ENCODE assay signal across 10 cellular contexts in genomic region chr1:175725684-175726083, GRCh38. TPM values are rescaled to one million over a fixed set of nuclear protein-coding genes. Genes with fewer than 3 reads are reported as not detected.
DNase-seq lines count a peak whose midpoint lies in the region; ATAC-seq and TF ChIP-seq lines count a peak whose summit lies in the region.
"Had no signal": no experiment of that assay in that cellular context is flagged by ENCODE, and none has a peak within 500 bp of the region (broad histone marks: within the 10 kb centered on the region; RNA-seq: fewer than 3 reads in every experiment).

No MANE protein-coding gene starts in this region.

- TF ChIP-seq CTCF in GM20000 (IDR thresholded peaks at IDR 0.05; ENCODE audit: extremely low read depth, missing control alignments) (no peak), NB4 (IDR thresholded peaks at IDR 0.05; ENCODE audit: low read depth, low read length) (no peak), choroid plexus epithelial cell (conservative IDR thresholded peaks at IDR 0.05; ENCODE audit: low read depth, low read length) (no peak), osteoblast (IDR thresholded peaks at IDR 0.05; ENCODE audit: extremely low read depth, low read depth, low read length) (no peak)

- H4K20me1 ChIP-seq in osteoblast (ENCODE audit: insufficient read depth, low read length): no peaks in the 10 kb centered on the region

- TF ChIP-seq POLR2A in NB4 (IDR thresholded peaks at IDR 0.05; ENCODE audit: extremely low read depth, insufficient read length): no peak

- H3K4me3 ChIP-seq in NB4 (ENCODE audit: low read depth, low read length): no peak overlapping the region
- H3K4me3 ChIP-seq in choroid plexus epithelial cell (ENCODE audit: low read depth, low read length): no peak overlapping the region
- H3K4me3 ChIP-seq in osteoblast (ENCODE audit: insufficient read depth, low read length): no peak overlapping the region
- H3K4me3 ChIP-seq: skin epidermis had no signal

- no peaks in the 10 kb centered on the region for H3K79me2 ChIP-seq in osteoblast (ENCODE audit: insufficient read depth, low read length)

- peak; percentile 21 for DNase-seq in GM20000 (ENCODE audit: low spot score)
- DNase-seq in NB4 (ENCODE audit: low read depth): peak; percentile 45
- DNase-seq in choroid plexus epithelial cell (ENCODE audit: low read depth): peak; percentile 24
- peak; percentile 29 for DNase-seq in mucosa of gallbladder (ENCODE audit: low spot score)
- DNase-seq in NCI-H1694 treated with DMSO at 0.1 percent for 48 hours (lab: John Stamatoyannopoulos, UW): no peak
- no peak for DNase-seq in osteoblast (ENCODE audit: insufficient read length, low spot score, missing footprints)
- no peak for DNase-seq in COR-L47 (lab: John Stamatoyannopoulos, UW)

- H3K9me3 ChIP-seq in osteoblast (ENCODE audit: low read depth, low read length): no peaks in the 10 kb centered on the region

- no peaks in the 10 kb centered on the region for H3K27me3 ChIP-seq in osteoblast (ENCODE audit: insufficient read depth, low read length)

- no peak overlapping the region for H3K27ac ChIP-seq in osteoblast (ENCODE audit: low read depth, low read length)
- H3K27ac ChIP-seq: KMS-11, skin epidermis had no signal

- H3K4me1 ChIP-seq in osteoblast (ENCODE audit: insufficient read depth, low read length): no peaks in the 10 kb centered on the region

- H2AFZ ChIP-seq in osteoblast (ENCODE audit: low read length): no peak overlapping the region

- ATAC-seq in HG03521 (IDR thresholded peaks at IDR 0.05; ENCODE audit: unreplicated experiment): no peak

- H3K36me3 ChIP-seq in osteoblast (ENCODE audit: insufficient read depth, low read length): no peaks in the 10 kb centered on the region

- no peak overlapping the region for H3K4me2 ChIP-seq in osteoblast (ENCODE audit: insufficient read depth, low read length)
- H3K4me2 ChIP-seq: KMS-11 had no signal

RNA-seq across cellular contexts. Expression of gene TNR, which starts 17.7 kb away (rescaled TPM):
- total RNA-seq in mucosa of gallbladder: not detected
- total RNA-seq in osteoblast: not detected in 2 replicates

Comparison
In these comparisons a context has a peak if more than half of its experiments do, and no peak if none do; other contexts are left out.
1. DNase-seq: peak in GM20000 (single experiment), NB4 (single experiment), choroid plexus epithelial cell (single experiment) and mucosa of gallbladder (single experiment); none in NCI-H1694 treated with DMSO at 0.1 percent for 48 hours (single experiment), osteoblast (single experiment) and COR-L47 (single experiment).